In genomic region chr16:4407543-4408322, GRCh38 we compare ENCODE assay signal across 20 cellular contexts. TPM values are rescaled to one million over a fixed set of nuclear protein-coding genes. Genes with fewer than 3 reads are reported as not detected.
DNase-seq lines count a peak whose midpoint lies in the region; ATAC-seq and TF ChIP-seq lines count a peak whose summit lies in the region.
"Had no signal": no experiment of that assay in that cellular context is flagged by ENCODE, and none has a peak within 500 bp of the region (broad histone marks: within the 10 kb centered on the region; RNA-seq: fewer than 3 reads in every experiment).

No MANE protein-coding gene starts in this region.

- no peak for ATAC-seq in T-helper 17 cell
- ATAC-seq: lower lobe of right lung; naive thymus-derived CD4-positive, alpha-beta T cell had no signal

- no peaks in the 10 kb centered on the region for H3K9me3 ChIP-seq in T-helper 17 cell (ENCODE audit: control insufficient read depth, low read length, poor library complexity, severe bottlenecking)
- H3K9me3 ChIP-seq: ascending aorta, lower lobe of right lung had no signal

- DNase-seq in EL (peak; percentile 71), T-helper 17 cell (no peak), foreskin fibroblast (peak; percentile 83 to 91), substantia nigra (lab: John Stamatoyannopoulos, UW) (no peak), RPMI8226 (no peak), NOMO-1 (lab: John Stamatoyannopoulos, UW; ENCODE audit: unreplicated experiment in 2 of 2) (no peak)
- DNase-seq in stimulated activated CD4-positive, alpha-beta T cell treated with anti-CD3 and anti-CD28 coated beads, Interleukin-1b, Interleukin-23, amount 100 ng/mL, for 48 hours: no peak
- DNase-seq: activated naive CD4-positive, alpha-beta T cell treated with anti-CD3 and anti-CD28 coated beads, Interleukin-2, amount 50 U/mL, for 16 hours; activated T-cell treated with anti-CD3 and anti-CD28 coated beads, Interleukin-2, amount 50 U/mL, for 48 hours; cortex of kidney; lower lobe of right lung; MV-4-11; naive thymus-derived CD4-positive, alpha-beta T cell; NCI-H2029; NCI-H446; SHP77; stimulated activated CD4-positive, alpha-beta T cell treated with anti-CD3 and anti-CD28 coated beads, Interleukin-4, amount 100 ng/mL, for 1 hour had no signal

- H3K4me3 ChIP-seq in foreskin fibroblast (ENCODE audit: low read depth in 1 of 2, low read length in 2 of 2): no peak overlapping the region
- H3K4me3 ChIP-seq: ascending aorta, lower lobe of right lung, skin epidermis had no signal

- TF ChIP-seq CTCF in foreskin fibroblast (IDR thresholded peaks at IDR 0.05; ENCODE audit: low read depth, low read length): no peak

- H3K27ac Mint-ChIP-seq in T-helper 17 cell: peak overlapping the region; percentile 73

- no peaks in the 10 kb centered on the region for H3K27me3 Mint-ChIP-seq in T-helper 17 cell
- H3K27me3 Mint-ChIP-seq: naive thymus-derived CD4-positive, alpha-beta T cell had no signal

- peak overlapping the region; percentile 9 for H3K4me3 Mint-ChIP-seq in T-helper 17 cell
- H3K4me3 Mint-ChIP-seq: naive thymus-derived CD4-positive, alpha-beta T cell had no signal

- peaks cover 9% of the 10 kb centered on the region for H3K36me3 Mint-ChIP-seq in T-helper 17 cell (ENCODE audit: low read depth)

- peak overlapping the region; percentile 31 for H3K27ac ChIP-seq in substantia nigra (ENCODE audit: low read depth, low read length, poor library complexity, severe bottlenecking)
- H3K27ac ChIP-seq: ascending aorta, lower lobe of right lung, skin epidermis, VCaP had no signal

- peaks cover 27% of the 10 kb centered on the region for H3K4me1 Mint-ChIP-seq in T-helper 17 cell

RNA-seq across cellular contexts. Expression of gene CORO7, which starts 8.7 kb away (rescaled TPM):
- 100 to 1,000 TPM; 733 to 757 TPM for total RNA-seq in T-helper 17 cell

RNA-seq across cellular contexts. Expression of gene DNAJA3, which starts 17.9 kb away (rescaled TPM):
- total RNA-seq in T-helper 17 cell: 10 to 100 TPM; 27.9 to 29.7 TPM

RNA-seq across cellular contexts. Expression of gene VASN, which starts 36.1 kb away (rescaled TPM):
- total RNA-seq in T-helper 17 cell: under 1 TPM; 0.55 to 0.57 TPM

RNA-seq across cellular contexts. Expression of gene PAM16, which starts 56.6 kb away (rescaled TPM):
- total RNA-seq in T-helper 17 cell: 10 to 100 TPM; 32.3 to 41.4 TPM

Comparison
In these comparisons a context has a peak if more than half of its experiments do, and no peak if none do; other contexts are left out.
1. DNase-seq: peak in EL (single experiment) and foreskin fibroblast (2 of 2); none in T-helper 17 cell (0 of 3), substantia nigra (0 of 49), RPMI8226 (single experiment), stimulated activated CD4-positive, alpha-beta T cell treated with anti-CD3 and anti-CD28 coated beads, Interleukin-1b, Interleukin-23, amount 100 ng/mL, for 48 hours (single experiment) and NOMO-1 (0 of 2).